ENCODE assay signal across 16 cellular contexts in the genomic region with DNA sequence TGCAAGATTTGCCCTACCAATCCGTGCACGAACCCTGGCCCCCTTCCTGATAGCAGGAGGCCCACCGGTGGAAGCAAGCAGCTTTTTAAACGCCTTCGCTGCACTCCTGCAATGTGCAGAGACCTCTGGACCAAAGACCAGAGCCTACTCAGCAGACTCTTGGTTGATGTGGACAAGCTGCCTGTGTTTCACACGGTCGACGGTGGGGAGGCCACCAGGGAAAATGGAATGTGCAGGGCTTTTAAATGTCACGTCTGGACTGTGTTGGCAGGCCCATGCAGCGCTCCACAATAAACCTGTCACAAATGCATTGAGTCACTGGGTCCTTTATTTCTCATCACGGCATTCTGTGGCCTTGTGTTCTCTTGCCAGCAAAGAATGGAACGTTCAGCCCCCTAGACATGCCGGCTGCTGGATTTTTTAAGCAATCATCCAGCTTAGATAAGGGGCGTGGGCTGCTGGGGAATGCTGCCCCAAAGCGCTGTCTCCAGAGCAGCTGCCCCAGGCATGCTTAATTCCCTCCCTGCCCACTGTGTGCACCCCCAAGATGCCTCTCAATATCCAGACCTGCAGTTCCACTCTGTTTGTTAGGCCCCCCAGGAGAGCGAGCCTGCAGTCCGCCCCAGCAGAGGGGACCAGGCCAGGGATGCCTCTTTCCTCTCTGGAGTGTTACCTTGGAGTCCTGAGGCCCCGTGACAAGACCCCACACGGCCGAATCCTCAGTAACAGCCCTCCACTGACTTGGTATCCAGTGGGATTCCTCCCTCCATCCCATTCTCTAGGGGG.
DNase-seq lines count a peak whose midpoint lies in the region; ATAC-seq and TF ChIP-seq lines count a peak whose summit lies in the region.
"Had no signal": no experiment of that assay in that cellular context is flagged by ENCODE, and none has a peak within 500 bp of the region (broad histone marks: within the 10 kb centered on the region; RNA-seq: fewer than 3 reads in every experiment).

No MANE protein-coding gene starts in this region.

- intact Hi-C loops in heart left ventricle (cut with DNase I), result no loop called here
- intact Hi-C loops in lower leg skin (cut with DNase I; ENCODE audit: low total_unique reads), result no loop called here

- H3K9me3 Mint-ChIP-seq in neural progenitor cell, result peaks cover 11% of the 10 kb centered on the region

- H3K4me1 Mint-ChIP-seq in neural progenitor cell, result peaks cover 47% of the 10 kb centered on the region
- H3K4me1 Mint-ChIP-seq: naive thymus-derived CD4-positive, alpha-beta T cell had no signal

- peak overlapping the region; percentile 61 for H3K9ac ChIP-seq in adipocyte (ENCODE audit: low read length)
- H3K9ac ChIP-seq in neural progenitor cell, result no peak overlapping the region

- peaks cover 5% of the 10 kb centered on the region for H3K27me3 Mint-ChIP-seq in neural progenitor cell (ENCODE audit: insufficient read depth, low read depth)

- no peaks in the 10 kb centered on the region for H3K9me3 ChIP-seq in adipocyte (ENCODE audit: control insufficient read depth, low read length)
- peaks cover 0 to 9% (median 0%) of the 10 kb centered on the region in 12 donors for H3K9me3 ChIP-seq in heart left ventricle
- no peaks in the 10 kb centered on the region for H3K9me3 ChIP-seq in neural progenitor cell (ENCODE audit: low read depth)

- peak overlapping the region; percentile 16 for H3K4me3 Mint-ChIP-seq in neural progenitor cell
- H3K4me3 Mint-ChIP-seq: IgD-negative memory B cell; naive thymus-derived CD4-positive, alpha-beta T cell; WTC11 had no signal

- H3K4me1 ChIP-seq in adipocyte (ENCODE audit: control insufficient read depth, insufficient read depth, low read length) (peaks cover 40% of the 10 kb centered on the region), heart left ventricle (peaks cover 0 to 32% (median 10%) of the 10 kb centered on the region in 12 donors), neural progenitor cell (peaks cover 11% of the 10 kb centered on the region)

- H3K27ac ChIP-seq in heart left ventricle, result no peak overlapping the region
- H3K27ac ChIP-seq in neural progenitor cell, result no peak overlapping the region

- no peak overlapping the region for H3K4me2 ChIP-seq in neural progenitor cell

- no peak overlapping the region for H2AFZ ChIP-seq in neural progenitor cell (replicated peaks)

- H3K4me3 ChIP-seq in adipocyte (ENCODE audit: low read length) (no peak overlapping the region), heart left ventricle (no peak overlapping the region), neural progenitor cell (no peak overlapping the region), lower leg skin (ENCODE audit: low read depth, poor library complexity, severe bottlenecking) (no peak overlapping the region)
- H3K4me3 ChIP-seq: GM12878 had no signal

- TF ChIP-seq CTCF in heart left ventricle (IDR thresholded peaks at IDR 0.05) (no peak), neural progenitor cell (IDR thresholded peaks at IDR 0.05) (no peak), lower leg skin (IDR thresholded peaks at IDR 0.05) (no peak)

- TF ChIP-seq POLR2A in heart left ventricle (IDR thresholded peaks at IDR 0.05) (no peak), lower leg skin (IDR thresholded peaks at IDR 0.05) (no peak)

- H4K20me1 ChIP-seq in neural progenitor cell (ENCODE audit: low read depth), result no peaks in the 10 kb centered on the region

- H3K36me3 ChIP-seq in adipocyte (ENCODE audit: control insufficient read depth, insufficient read depth, low read length, severe bottlenecking) (peaks cover 8% of the 10 kb centered on the region), heart left ventricle (peaks cover 0 to 2% (median 0%) of the 10 kb centered on the region in 9 donors), neural progenitor cell (no peaks in the 10 kb centered on the region)

- WGBS in heart left ventricle, 4 donors, result 44 to 51% (median 51%) methylated on average over 18 to 20 of the region's 20 CpGs
- WGBS in lower leg skin, 2 donors, result 50 to 63% methylated on average over 20 of the region's 20 CpGs

- H3K27ac Mint-ChIP-seq in neural progenitor cell, result peak overlapping the region; percentile 16
- H3K27ac Mint-ChIP-seq: IgD-negative memory B cell, WTC11 had no signal

- H3F3A ChIP-seq in neural progenitor cell (ENCODE audit: low read depth), result no peaks in the 10 kb centered on the region

- ATAC-seq in heart left ventricle, result peak; percentile 73 to 90 (median 82)
- ATAC-seq: GM12878; naive thymus-derived CD4-positive, alpha-beta T cell; WTC11 had no signal

- peaks cover 14% of the 10 kb centered on the region for H3K36me3 Mint-ChIP-seq in neural progenitor cell

- H3K79me2 ChIP-seq in neural progenitor cell (ENCODE audit: low read depth), result no peaks in the 10 kb centered on the region

- DNase-seq in AG20443 (ENCODE audit: low spot score) (peak; percentile 73), adipocyte (ENCODE audit: low read depth) (peak; percentile 71), heart left ventricle (peak in 2 of 5 donors; percentile 59 to 61), neural progenitor cell (ENCODE audit: low spot score) (no peak), NCI-H1930 (lab: John Stamatoyannopoulos, UW) (no peak), OCI-M1 (lab: John Stamatoyannopoulos, UW) (no peak), activated T-cell treated with anti-CD3 and anti-CD28 coated beads for 4 hours (no peak), lower leg skin (ENCODE audit: low spot score in 2 of 2) (no peak)
- DNase-seq: DMS153; H7; naive thymus-derived CD4-positive, alpha-beta T cell; NCI-H1436; NCI-H526 treated with DMSO at 0.1 percent for 48 hours had no signal

- H3K27me3 ChIP-seq in adipocyte (replicated peaks; ENCODE audit: control insufficient read depth, insufficient read depth, low read length) (no peaks in the 10 kb centered on the region), heart left ventricle (no peaks in the 10 kb centered on the region), neural progenitor cell (no peaks in the 10 kb centered on the region)

Comparison
In these comparisons a context has a peak if more than half of its experiments do, and no peak if none do; other contexts are left out.
1. DNase-seq: peak in AG20443 (single experiment) and adipocyte (single experiment); none in neural progenitor cell (single experiment), NCI-H1930 (0 of 2), OCI-M1 (single experiment), activated T-cell treated with anti-CD3 and anti-CD28 coated beads for 4 hours (single experiment) and lower leg skin (0 of 2).